In the genomic region with DNA sequence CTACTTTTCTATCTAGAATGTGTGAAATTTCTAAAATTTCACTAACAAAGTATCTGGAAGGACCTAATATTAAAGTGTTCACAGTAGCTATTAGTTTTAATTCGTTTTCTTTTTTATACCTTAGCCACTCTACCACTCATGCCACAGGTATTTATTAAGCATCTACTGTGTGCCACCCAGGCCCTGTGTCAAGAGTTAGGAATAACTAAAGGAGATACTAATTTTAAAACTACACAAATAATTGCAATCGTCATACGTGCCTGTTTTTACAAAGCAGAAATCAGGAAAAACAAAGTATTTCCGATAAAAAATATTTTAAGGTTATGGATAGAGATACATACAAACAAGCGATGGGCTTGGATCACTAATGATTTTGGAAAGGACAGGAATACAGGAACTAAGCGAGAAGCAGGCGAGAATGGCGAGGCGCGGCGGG, we compare ENCODE assay signal across 10 cellular contexts. TPM values are rescaled to one million over a fixed set of nuclear protein-coding genes. Genes with fewer than 3 reads are reported as not detected.
DNase-seq lines count a peak whose midpoint lies in the region; ATAC-seq, FAIRE-seq and TF ChIP-seq lines count a peak whose summit lies in the region.
"Had no signal": no experiment of that assay in that cellular context is flagged by ENCODE, and none has a peak within 500 bp of the region (broad histone marks: within the 10 kb centered on the region; RNA-seq: fewer than 3 reads in every experiment).

No MANE protein-coding gene starts in this region.

- H3K79me2 ChIP-seq in K562 (ENCODE audit: control insufficient read depth, insufficient read depth, low read length), result peaks cover 45% of the 10 kb centered on the region

- H3K27me3 ChIP-seq in K562 (ENCODE audit: control insufficient read depth in 2 of 2, insufficient read depth in 2 of 2, low read length in 2 of 2), result no peaks in the 10 kb centered on the region
- no peaks in the 10 kb centered on the region for H3K27me3 ChIP-seq in lower lobe of right lung (ENCODE audit: low read depth)
- no peaks in the 10 kb centered on the region for H3K27me3 ChIP-seq in tibial nerve

- peak overlapping the region; percentile 94; the same call in 1 of the 2 replicates for H3K4me3 ChIP-seq in K562
- H3K4me3 ChIP-seq in lower lobe of right lung, result peak overlapping the region; percentile 99
- peak overlapping the region; percentile 61 to 99 (median 96) for H3K4me3 ChIP-seq in tibial nerve

- H4K20me1 ChIP-seq in K562 (replicated peaks; ENCODE audit: control insufficient read depth, insufficient read depth, low read length), result no peaks in the 10 kb centered on the region

- peak overlapping the region; percentile 82 to 96 for H3K9ac ChIP-seq in K562 (ENCODE audit: insufficient read depth in 1 of 2, low read depth in 2 of 2, low read length in 2 of 2)

- peaks cover 13 to 24% of the 10 kb centered on the region in 2 experiments; a peak in 4 of 5 replicates for H3K4me1 ChIP-seq in K562 (replicated peaks in 1 of 2; ENCODE audit: control insufficient read depth in 2 of 2, insufficient read depth in 2 of 2, low read length in 2 of 2)
- peaks cover 36% of the 10 kb centered on the region for H3K4me1 ChIP-seq in lower lobe of right lung
- peaks cover 0 to 45% (median 17%) of the 10 kb centered on the region in 4 donors for H3K4me1 ChIP-seq in tibial nerve

- BruUV-seq in K562 (replicated peaks; lab: Mats Ljungman, UMichigan), result TSS peak; percentile 97

- 2% methylated on average over 11 of the region's 11 CpGs for WGBS in K562 (ENCODE audit: insufficient coverage, low coverage, missing lambda C conversion rate)
- WGBS in tibial nerve, 2 donors, result 4 to 5% methylated on average over 11 of the region's 11 CpGs

- FAIRE-seq in K562 (lab: Jason Lieb, UNC), result no peak

- intact Hi-C loops in K562 (cut with micrococcal nuclease), result loop anchor here (1.0 kb wide), 1 partner anchor 92 kb away; a partner anchor contains a TSS
- intact Hi-C loops in lower lobe of right lung (cut with DNase I), result no loop called here

- CTCF ChIA-PET in activated naive CD4-positive, alpha-beta T cell treated with anti-CD3 and anti-CD28 coated beads, Interleukin-2, amount 10 ng/mL, durations not matched to agents 7 days and 5 days (lab: Charles Lee), result interaction anchor here (0.6 to 8.6 kb wide), 10 partner anchors 10 to 874 kb away, joined by 3 to 64 read pairs (median 4); a partner anchor contains a TSS
- CTCF ChIA-PET in K562 (lab: Yijun Ruan, JAX; ENCODE audit: low intra/inter-chr PET ratio), result interaction anchor here (3.3 kb wide), 1 partner anchor 92 kb away, joined by 30 read pairs; a partner anchor contains a TSS

- H3K4me1 Mint-ChIP-seq in activated naive CD4-positive, alpha-beta T cell treated with anti-CD3 and anti-CD28 coated beads, Interleukin-2, amount 10 ng/mL, durations not matched to agents 7 days and 5 days, result peaks cover 47% of the 10 kb centered on the region

- TF ChIP-seq RAD21 in K562 (CRISPR knock-in tag; conservative IDR thresholded peaks at IDR 0.05 in 1 of 2, IDR thresholded peaks at IDR 0.05 in 1 of 2), result no peak

- peaks cover 9% of the 10 kb centered on the region for H3K36me3 Mint-ChIP-seq in activated naive CD4-positive, alpha-beta T cell treated with anti-CD3 and anti-CD28 coated beads, Interleukin-2, amount 10 ng/mL, durations not matched to agents 7 days and 5 days

- H3K27me3 Mint-ChIP-seq in activated naive CD4-positive, alpha-beta T cell treated with anti-CD3 and anti-CD28 coated beads, Interleukin-2, amount 10 ng/mL, durations not matched to agents 7 days and 5 days, result no peaks in the 10 kb centered on the region

- H3K36me3 ChIP-seq in K562 (ENCODE audit: control insufficient read depth, insufficient read depth, low read length) (peaks cover 14% of the 10 kb centered on the region; the same call in 2 of the 3 replicates), lower lobe of right lung (peaks cover 8% of the 10 kb centered on the region), tibial nerve (peaks cover 0 to 10% (median 0%) of the 10 kb centered on the region in 3 donors)

- no peak for TF ChIP-seq CTCF in K562 (IDR thresholded peaks at IDR 0.05 in 2 of 3, conservative IDR thresholded peaks at IDR 0.05 in 1 of 3; ENCODE audit: insufficient read depth in 2 of 3, low read depth in 1 of 3, low read length in 3 of 3)
- TF ChIP-seq CTCF in lower lobe of right lung (IDR thresholded peaks at IDR 0.05), result no peak
- no peak for TF ChIP-seq CTCF in tibial nerve (IDR thresholded peaks at IDR 0.05)

- TF ChIP-seq EP300 in K562 (IDR thresholded peaks at IDR 0.05; ENCODE audit: low read length), result no peak
- no peak for TF ChIP-seq EP300 in tibial nerve (IDR thresholded peaks at IDR 0.05)

- peak overlapping the region; percentile 83 for H2AFZ ChIP-seq in K562 (ENCODE audit: low read depth, low read length)

- peak overlapping the region; percentile 47 for H3K4me2 ChIP-seq in K562 (ENCODE audit: insufficient read depth, low read length)

- H3K9me3 Mint-ChIP-seq in activated naive CD4-positive, alpha-beta T cell treated with anti-CD3 and anti-CD28 coated beads, Interleukin-2, amount 10 ng/mL, durations not matched to agents 7 days and 5 days, result peaks cover 1% of the 10 kb centered on the region

- peak overlapping the region; percentile 95 for H3K4me3 Mint-ChIP-seq in activated naive CD4-positive, alpha-beta T cell treated with anti-CD3 and anti-CD28 coated beads, Interleukin-2, amount 10 ng/mL, durations not matched to agents 7 days and 5 days

- TF ChIP-seq POLR2A in K562 (conservative IDR thresholded peaks at IDR 0.05) (peak; percentile 88), tibial nerve (IDR thresholded peaks at IDR 0.05) (no peak)

- H3K27ac ChIP-seq in K562 (ENCODE audit: extremely low read depth, low read depth, low read length) (peak overlapping the region; percentile 86), lower lobe of right lung (peak overlapping the region; percentile 87), tibial nerve (peak overlapping the region; percentile 67 to 96 (median 89))

- no peaks in the 10 kb centered on the region for H3K9me1 ChIP-seq in K562 (ENCODE audit: control insufficient read depth, insufficient read depth, low read length)

- POLR2A ChIA-PET in K562 (lab: Yijun Ruan, JAX), result interaction anchor here (0.7 to 2.9 kb wide), 4 partner anchors 10 to 92 kb away, joined by 3 to 18 read pairs (median 6); a partner anchor contains a TSS

- peak overlapping the region; percentile 73 for H3K27ac Mint-ChIP-seq in activated naive CD4-positive, alpha-beta T cell treated with anti-CD3 and anti-CD28 coated beads, Interleukin-2, amount 10 ng/mL, durations not matched to agents 7 days and 5 days

- DNase-seq in activated naive CD4-positive, alpha-beta T cell treated with anti-CD3 and anti-CD28 coated beads, Interleukin-2, amount 10 ng/mL, durations not matched to agents 7 days and 5 days, result no peak
- no peak for DNase-seq in activated naive CD4-positive, alpha-beta T cell (lab: John Stamatoyannopoulos, UW)
- no peak for DNase-seq in K562 (ENCODE audit: extremely low read depth in 1 of 4, low spot score in 3 of 4)
- DNase-seq in lower lobe of right lung, result no peak
- no peak for DNase-seq in tibial nerve (ENCODE audit: low spot score in 2 of 2)

- in situ Hi-C loops in K562 (cut with MboI), result loop anchor here (5.0 kb wide), 1 partner anchor 92 kb away; a partner anchor contains a TSS

- H3K9me3 ChIP-seq in K562 (replicated peaks; ENCODE audit: control insufficient read depth, insufficient read depth, low read depth, low read length), result peaks cover under 1% of the 10 kb centered on the region
- H3K9me3 ChIP-seq in lower lobe of right lung, result no peaks in the 10 kb centered on the region
- peaks cover 0 to under 1% (median 0%) of the 10 kb centered on the region in 4 donors for H3K9me3 ChIP-seq in tibial nerve

- ATAC-seq in K562 (no peak), lower lobe of right lung (no peak), GM18873 (IDR thresholded peaks at IDR 0.05; ENCODE audit: low FRiP score, unreplicated experiment) (no peak), GM19467 (IDR thresholded peaks at IDR 0.05; ENCODE audit: unreplicated experiment) (no peak), HG03175 (IDR thresholded peaks at IDR 0.05; ENCODE audit: unreplicated experiment) (no peak)

RNA-seq across cellular contexts. Expression of a gene that starts 0.5 kb away (rescaled TPM):
- total RNA-seq in K562 (2011; cell fraction: chromatin; rRNA removed; ENCODE audit: low replicate concordance), result 80.4 and 136 TPM in 2 replicates
- total RNA-seq in K562 (2011; cell fraction: nucleolus; rRNA removed), result 75.0 and 81.5 TPM in 2 replicates
- 92.4 and 163 TPM in 2 replicates for total RNA-seq in K562 (2011; cell fraction: nucleoplasm; rRNA removed)
- total RNA-seq in K562 (2014; rRNA removed), result 13.1 and 14.8 TPM in 2 replicates
- total RNA-seq in K562 (2014; rRNA removed; fragmentation: Illumina TruSeq; extraction: Trizol), result 14.6 and 18.3 TPM in 2 replicates
- 12.1 and 12.9 TPM in 2 replicates for total RNA-seq in K562 (2015; rRNA removed; fragmentation: Illumina TruSeq; extraction: Trizol)
- 33.7 and 35.2 TPM in 2 replicates for total RNA-seq in K562 (2021)
- 12.2 and 13.7 TPM in 2 replicates for polyA plus RNA-seq in K562 (2011; rRNA removed)
- 20.2 and 20.3 TPM in 2 replicates for polyA plus RNA-seq in K562 (2011; cell fraction: cytosol; rRNA removed)
- polyA plus RNA-seq in K562 (2011; cell fraction: nucleus; rRNA removed), result 32.2 and 38.1 TPM in 2 replicates
- polyA plus RNA-seq in K562 (2012), result 10.6 and 18.8 TPM in 2 replicates
- 23.0 and 26.3 TPM in 2 replicates for polyA plus RNA-seq in K562 (2014; fragmentation: Illumina TruSeq; extraction: Trizol)
- 1 to 10 TPM; 3.0 to 3.4 TPM for polyA plus RNA-seq in K562 (2014; fragmentation: Nextera tagmentation; extraction: Ambion mirVana)
- 11.3 and 15.3 TPM in 2 replicates for polyA plus RNA-seq in K562 (2014; rRNA removed)
- polyA minus RNA-seq in K562 (2011; rRNA and poly(A)+ RNA removed), result 29.6 and 31.7 TPM in 2 replicates
- polyA minus RNA-seq in K562 (2011; cell fraction: cytosol; rRNA and poly(A)+ RNA removed), result 28.4 and 40.3 TPM in 2 replicates
- 12.3 and 15.8 TPM in 2 replicates for polyA minus RNA-seq in K562 (2011; cell fraction: nucleus; rRNA and poly(A)+ RNA removed)
- 35.2 TPM for total RNA-seq in lower lobe of right lung
- total RNA-seq in tibial nerve, result 10 to 100 TPM; 42.8 to 90.8 (median 50.3) TPM

RNA-seq across cellular contexts. Expression of a gene that starts 43.3 kb away (rescaled TPM):
- total RNA-seq in K562 (2011; cell fraction: chromatin; rRNA removed; ENCODE audit: low replicate concordance), result 0.28 TPM in 1 of 2 replicates, not detected in the other
- 0.13 TPM in 1 of 2 replicates, not detected in the other for total RNA-seq in K562 (2011; cell fraction: nucleolus; rRNA removed)
- 0.22 and 0.53 TPM in 2 replicates for total RNA-seq in K562 (2011; cell fraction: nucleoplasm; rRNA removed)
- total RNA-seq in K562 (2014; rRNA removed) (not detected in 2 replicates), K562 (2014; rRNA removed; fragmentation: Illumina TruSeq; extraction: Trizol) (not detected in 2 replicates), K562 (2015; rRNA removed; fragmentation: Illumina TruSeq; extraction: Trizol) (0.07 TPM in 1 of 2 replicates, not detected in the other), K562 (2021) (not detected in 2 replicates), lower lobe of right lung (0.24 TPM), tibial nerve (not detected)
- polyA plus RNA-seq in K562 (2011; rRNA removed) (0.03 and 0.08 TPM in 2 replicates), K562 (2014; fragmentation: Illumina TruSeq; extraction: Trizol) (0.04 TPM in 1 of 2 replicates, not detected in the other), K562 (2014; fragmentation: Nextera tagmentation; extraction: Ambion mirVana) (under 1 TPM; 0.04 to 0.06 TPM), K562 (2014; rRNA removed) (not detected in 2 replicates)
- 0.03 TPM in 1 of 2 replicates, not detected in the other for polyA plus RNA-seq in K562 (2011; cell fraction: cytosol; rRNA removed)
- 0.06 and 0.09 TPM in 2 replicates for polyA plus RNA-seq in K562 (2011; cell fraction: nucleus; rRNA removed)
- polyA plus RNA-seq in K562 (2012), result 0.04 and 0.07 TPM in 2 replicates
- not detected in 2 replicates for polyA minus RNA-seq in K562 (2011; rRNA and poly(A)+ RNA removed)
- polyA minus RNA-seq in K562 (2011; cell fraction: cytosol; rRNA and poly(A)+ RNA removed), result not detected in 2 replicates
- polyA minus RNA-seq in K562 (2011; cell fraction: nucleus; rRNA and poly(A)+ RNA removed), result 0.22 and 0.27 TPM in 2 replicates
- total RNA-seq: Daoy, HT1080 had no signal
